In the genomic region with DNA sequence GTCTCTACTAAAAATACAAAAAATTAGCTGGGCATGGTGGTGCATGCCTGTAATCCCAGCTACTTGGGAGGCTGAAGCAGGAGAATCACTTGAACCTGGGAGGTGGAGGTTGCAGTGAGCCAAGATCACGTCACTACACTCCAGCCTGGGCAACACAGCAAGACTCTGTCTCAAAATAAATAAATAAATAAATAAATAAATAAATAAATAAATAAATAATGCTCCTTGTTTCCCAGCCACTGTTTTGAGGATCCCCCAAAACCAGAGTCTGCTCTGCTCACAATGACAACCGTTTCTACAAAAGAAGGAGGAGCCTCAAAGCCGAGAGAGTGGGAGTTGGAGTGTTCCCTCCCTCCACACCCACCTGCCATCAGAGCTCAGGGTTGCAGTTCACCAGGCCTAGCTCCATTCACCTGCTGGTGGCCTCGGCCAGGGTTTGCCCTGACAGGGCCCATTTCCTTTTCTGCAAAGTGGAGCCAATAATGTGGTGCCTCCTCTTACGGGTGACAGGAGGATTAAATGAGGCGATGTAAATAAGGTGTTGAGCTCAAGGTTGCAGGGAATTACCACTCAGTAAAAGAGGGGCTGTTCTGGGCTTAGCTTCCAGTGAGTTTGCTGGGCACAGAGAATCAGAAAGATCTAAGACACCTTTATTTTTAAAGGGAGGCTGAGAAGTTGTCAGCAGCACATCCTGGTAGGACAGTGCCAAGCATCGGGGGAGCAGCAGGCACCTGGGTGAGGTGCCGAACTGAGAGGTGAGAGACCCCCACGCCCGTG, we compare ENCODE assay signal across 17 cellular contexts. TPM values are rescaled to one million over a fixed set of nuclear protein-coding genes. Genes with fewer than 3 reads are reported as not detected.
A peak's percentile ranks its signal among the peaks of the same experiment; 100 is the strongest.
DNase-seq lines count a peak whose midpoint lies in the region; ATAC-seq and TF ChIP-seq lines count a peak whose summit lies in the region.
"Had no signal": no experiment of that assay in that cellular context is flagged by ENCODE, and none has a peak within 500 bp of the region (broad histone marks: within the 10 kb centered on the region; RNA-seq: fewer than 3 reads in every experiment).

No MANE protein-coding gene starts in this region.

- H3K36me3 ChIP-seq in RWPE2 (ENCODE audit: low read depth) (no peaks in the 10 kb centered on the region), hepatocyte (replicated peaks; ENCODE audit: insufficient read depth, low read depth) (no peaks in the 10 kb centered on the region), upper lobe of right lung (no peaks in the 10 kb centered on the region)
- H3K36me3 ChIP-seq: gastroesophageal sphincter, ovary, suprapubic skin had no signal

- H3K27ac ChIP-seq in RWPE2 (ENCODE audit: poor library complexity, severe bottlenecking): peak overlapping the region; percentile 98
- peak overlapping the region; percentile 67 for H3K27ac ChIP-seq in hepatocyte
- peak overlapping the region; percentile 71 for H3K27ac ChIP-seq in upper lobe of right lung
- H3K27ac ChIP-seq: coronary artery, gastroesophageal sphincter, GM23248, ovary had no signal

- TF ChIP-seq CTCF in RWPE2 (IDR thresholded peaks at IDR 0.05; ENCODE audit: poor library complexity, severe bottlenecking): no peak
- TF ChIP-seq CTCF in hepatocyte (IDR thresholded peaks at IDR 0.05; ENCODE audit: poor library complexity): no peak
- TF ChIP-seq CTCF in upper lobe of right lung (IDR thresholded peaks at IDR 0.05): no peak

- H3K27me3 ChIP-seq in RWPE2 (ENCODE audit: insufficient read depth, poor library complexity, severe bottlenecking): no peaks in the 10 kb centered on the region
- no peaks in the 10 kb centered on the region for H3K27me3 ChIP-seq in hepatocyte
- no peaks in the 10 kb centered on the region for H3K27me3 ChIP-seq in upper lobe of right lung
- H3K27me3 ChIP-seq: ovary had no signal

- WGBS in hepatocyte (ENCODE audit: low lambda C conversion rate, missing lambda C conversion rate): 92% methylated on average over 10 of the region's 10 CpGs

- intact Hi-C loops in cardiac septum (cut with DNase I) (no loop called here), left cardiac atrium (cut with DNase I) (no loop called here), upper lobe of right lung (cut with DNase I) (no loop called here)

- H3K9me2 ChIP-seq in hepatocyte (replicated peaks; ENCODE audit: insufficient read depth): no peaks in the 10 kb centered on the region

- H2AFZ ChIP-seq in hepatocyte: no peak overlapping the region
- H2AFZ ChIP-seq: GM23248 had no signal

- no peak overlapping the region for H3K4me3 ChIP-seq in RWPE2 (ENCODE audit: severe bottlenecking)
- no peak overlapping the region for H3K4me3 ChIP-seq in hepatocyte
- no peak overlapping the region for H3K4me3 ChIP-seq in upper lobe of right lung
- H3K4me3 ChIP-seq: coronary artery, gastroesophageal sphincter, GM23248, ovary, suprapubic skin had no signal

- H3K4me2 ChIP-seq in hepatocyte: no peak overlapping the region

- H3K4me1 ChIP-seq in RWPE2 (ENCODE audit: insufficient read depth, poor library complexity, severe bottlenecking) (peaks cover 68% of the 10 kb centered on the region), hepatocyte (ENCODE audit: insufficient read depth) (peaks cover 25% of the 10 kb centered on the region), upper lobe of right lung (peaks cover 38% of the 10 kb centered on the region)

- H4K20me1 ChIP-seq in hepatocyte (ENCODE audit: insufficient read depth, poor library complexity, severe bottlenecking): no peaks in the 10 kb centered on the region

- ATAC-seq in left cardiac atrium (no peak), RWPE2 (ENCODE audit: low read depth) (no peak), upper lobe of right lung (no peak), HG02798 (IDR thresholded peaks at IDR 0.05; ENCODE audit: poor library complexity, unreplicated experiment) (no peak), HG03571 (IDR thresholded peaks at IDR 0.05; ENCODE audit: unreplicated experiment) (no peak)

- H3K79me2 ChIP-seq in hepatocyte: no peaks in the 10 kb centered on the region

- DNase-seq in cardiac septum (ENCODE audit: low spot score) (peak; percentile 41), left cardiac atrium (no peak), RWPE2 (ENCODE audit: low spot score) (no peak), hepatocyte (ENCODE audit: low spot score) (no peak), upper lobe of right lung (peak; percentile 58), iPS-NIHi11 (ENCODE audit: low spot score) (no peak)
- DNase-seq: activated gamma-delta T cell treated with Interleukin-2 at 50 U/mL for 16 hours; aorta; GM23248; ovary; stimulated activated CD4-positive, alpha-beta T cell treated with anti-CD3 and anti-CD28 coated beads, Interleukin-4, amount 100 ng/mL, for 4 hours; stimulated activated CD8-positive, alpha-beta memory T cell treated with anti-CD3 and anti-CD28 coated beads, Interleukin-4, amount 100 ng/mL, for 48 hours had no signal

- no peaks in the 10 kb centered on the region for H3K9me3 ChIP-seq in RWPE2 (ENCODE audit: severe bottlenecking)
- H3K9me3 ChIP-seq in hepatocyte (ENCODE audit: low read depth): no peaks in the 10 kb centered on the region
- H3K9me3 ChIP-seq in upper lobe of right lung: no peaks in the 10 kb centered on the region
- H3K9me3 ChIP-seq: gastroesophageal sphincter, ovary, suprapubic skin had no signal

RNA-seq across cellular contexts. Expression of gene CRACDL, which starts 25.5 kb away (rescaled TPM):
- total RNA-seq in cardiac septum: 3.3 TPM
- 1 to 10 TPM; 5.7 to 7.7 TPM for total RNA-seq in left cardiac atrium
- total RNA-seq in hepatocyte: 0.40 and 0.47 TPM in 2 replicates
- polyA plus RNA-seq in hepatocyte: 1.4 TPM in 1 of 2 replicates, not detected in the other
- 33.3 TPM for total RNA-seq in upper lobe of right lung
- total RNA-seq: GM23248 had no signal
- polyA plus RNA-seq: GM23248 had no signal

Comparison
In these comparisons a context has a peak if more than half of its experiments do, and no peak if none do; other contexts are left out.
1. DNase-seq: peak in cardiac septum (single experiment) and upper lobe of right lung (single experiment); none in left cardiac atrium (single experiment), RWPE2 (single experiment), hepatocyte (single experiment) and iPS-NIHi11 (single experiment).
2. Peak in every context shown above with its lines, with median percentiles within 50 percentile points of each other: H3K27ac ChIP-seq.